In the genomic region with DNA sequence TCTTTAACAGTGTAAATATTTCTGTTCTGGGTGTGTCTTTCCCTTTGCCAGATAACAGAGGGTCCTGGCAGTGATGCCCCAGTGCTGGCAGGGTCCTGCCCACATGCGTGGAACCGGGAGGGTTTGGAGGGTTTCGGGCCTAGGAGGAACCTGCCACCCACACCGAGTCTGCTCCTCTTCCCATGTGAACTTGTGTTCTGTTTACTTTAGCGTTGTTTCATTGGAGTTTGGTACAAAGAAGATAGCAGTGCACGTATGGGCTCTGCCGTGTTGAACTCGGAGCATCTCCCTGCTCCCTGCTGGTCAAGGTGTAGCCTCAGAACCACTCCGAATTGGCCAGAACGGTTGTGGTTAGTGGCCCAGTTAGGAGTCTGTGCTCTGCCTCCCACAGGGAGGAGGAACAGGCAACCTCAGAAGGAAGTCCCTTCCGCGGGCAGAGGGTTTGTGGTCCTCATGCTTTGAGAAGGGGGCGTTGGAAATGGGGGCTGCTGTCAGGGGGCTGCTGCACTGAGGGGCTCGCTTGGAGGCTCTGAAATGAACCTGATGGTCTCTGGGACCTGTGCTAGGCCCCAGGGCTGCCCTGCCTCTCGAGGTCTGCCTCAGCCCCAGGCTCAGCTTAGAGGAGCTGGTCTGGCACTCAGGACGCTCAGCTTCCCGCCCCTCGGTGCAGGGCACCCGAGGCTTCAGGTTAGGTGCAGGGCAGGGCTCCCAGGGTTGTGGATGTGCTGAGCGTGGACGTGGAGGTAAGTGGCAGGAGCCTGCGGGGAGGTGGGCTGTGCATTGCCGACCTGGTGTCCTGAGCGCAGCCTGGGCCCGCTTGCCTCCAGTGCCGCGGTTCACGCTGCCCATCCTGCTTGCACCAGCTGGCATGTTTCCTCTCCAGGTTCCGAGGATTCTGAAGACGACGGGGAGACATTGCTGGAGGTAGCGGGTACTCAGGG, we compare ENCODE assay signal across 21 cellular contexts. TPM values are rescaled to one million over a fixed set of nuclear protein-coding genes. Genes with fewer than 3 reads are reported as not detected.
A peak's percentile ranks its signal among the peaks of the same experiment; 100 is the strongest.
DNase-seq lines count a peak whose midpoint lies in the region; ATAC-seq and TF ChIP-seq lines count a peak whose summit lies in the region.
"Had no signal": no experiment of that assay in that cellular context is flagged by ENCODE, and none has a peak within 500 bp of the region (broad histone marks: within the 10 kb centered on the region; RNA-seq: fewer than 3 reads in every experiment).

No MANE protein-coding gene starts in this region.

- H3K4me3 ChIP-seq in right lobe of liver: no peak overlapping the region
- H3K4me3 ChIP-seq: heart right ventricle, lung, skin epidermis had no signal

- H3K79me2 ChIP-seq in H9 (ENCODE audit: insufficient read depth, low read length): no peaks in the 10 kb centered on the region; the same call in 1 of the 2 replicates

- peak overlapping the region; percentile 77 for H3K27ac ChIP-seq in CD4-positive, alpha-beta T cell (ENCODE audit: low read depth, low read length)
- H3K27ac ChIP-seq in H9 (ENCODE audit: insufficient read length, low read depth, low read length): no peak overlapping the region
- peak overlapping the region in 1 of 3 donors; percentile 62 for H3K27ac ChIP-seq in right lobe of liver

- no peak overlapping the region for H3K14ac ChIP-seq in H9 (ENCODE audit: insufficient read depth, low read length)

- H2AK5ac ChIP-seq in H9 (ENCODE audit: insufficient read length, low read length): no peak overlapping the region

- no CpG with 5 or more reads among the region's 32 CpGs for WGBS in H9 (ENCODE audit: extremely low coverage, insufficient read length, low lambda C conversion rate)
- 46% methylated on average over 7 of the region's 32 CpGs for WGBS in right lobe of liver (ENCODE audit: insufficient coverage, low coverage, low lambda C conversion rate, missing lambda C conversion rate)

- no peak overlapping the region for H3K56ac ChIP-seq in H9 (ENCODE audit: insufficient read length, low read depth, low read length)

- peaks cover 22% of the 10 kb centered on the region for H3K4me1 Mint-ChIP-seq in CD4-positive, alpha-beta T cell (ENCODE audit: low read depth)
- H3K4me1 Mint-ChIP-seq in H9: no peaks in the 10 kb centered on the region
- H3K4me1 Mint-ChIP-seq: B cell had no signal

- no peak overlapping the region for H2BK20ac ChIP-seq in H9 (ENCODE audit: low read depth, low read length, poor library complexity, severe bottlenecking)

- no peak overlapping the region for H2AFZ ChIP-seq in H9 (ENCODE audit: low read length)

- no peak overlapping the region for H2BK120ac ChIP-seq in H9 (ENCODE audit: low read depth, low read length, poor library complexity, severe bottlenecking)

- TF ChIP-seq CTCF in CD4-positive, alpha-beta T cell (IDR thresholded peaks at IDR 0.05): no peak
- TF ChIP-seq CTCF in H9 (conservative IDR thresholded peaks at IDR 0.05) (no peak), right lobe of liver (IDR thresholded peaks at IDR 0.05) (no peak)

- H3K23me2 ChIP-seq in H9 (ENCODE audit: insufficient read length, low read depth, low read length, poor library complexity, severe bottlenecking): no peaks in the 10 kb centered on the region

- H4K5ac ChIP-seq in H9 (ENCODE audit: insufficient read length, low read depth, low read length): no peak overlapping the region

- POLR2A ChIA-PET in CD4-positive, alpha-beta T cell (lab: Charles Lee): interaction anchor here (1.3 to 3.0 kb wide), 3 partner anchors 8 to 27 kb away, joined by 4 to 17 read pairs (median 9); a partner anchor contains a TSS

- H3K9ac ChIP-seq in H9 (ENCODE audit: extremely low read depth, insufficient read length, low read length): no peak overlapping the region

- H3K36me3 ChIP-seq in right lobe of liver: peaks cover 0 to 65% (median 24%) of the 10 kb centered on the region in 4 donors

- peaks cover 74% of the 10 kb centered on the region for H3K36me3 Mint-ChIP-seq in CD4-positive, alpha-beta T cell (ENCODE audit: low read depth)
- H3K36me3 Mint-ChIP-seq in H9 (ENCODE audit: insufficient read depth in 1 of 3, low read depth in 3 of 3): peaks cover 44 to 83% (median 78%) of the 10 kb centered on the region in 3 experiments
- H3K36me3 Mint-ChIP-seq in activated naive CD4-positive, alpha-beta T cell treated with anti-CD3 and anti-CD28 coated beads, Interleukin-2, amount 50 U/mL, for 72 hours: peaks cover 12 to 14% of the 10 kb centered on the region in 2 donors

- peak overlapping the region; percentile 96 for H3K27ac Mint-ChIP-seq in CD4-positive, alpha-beta T cell
- peak overlapping the region in 2 of 3 experiments; percentile 21 to 73; a peak in 2 of 7 replicates for H3K27ac Mint-ChIP-seq in H9
- H3K27ac Mint-ChIP-seq in activated naive CD4-positive, alpha-beta T cell treated with anti-CD3 and anti-CD28 coated beads, Interleukin-2, amount 50 U/mL, for 72 hours: peak overlapping the region; percentile 88 to 90
- H3K27ac Mint-ChIP-seq: B cell had no signal

- no peak overlapping the region for H3T11ph ChIP-seq in H9 (ENCODE audit: low read length)

- H3K23ac ChIP-seq in H9 (ENCODE audit: insufficient read length, low read depth, low read length): no peak overlapping the region

- H3K27me3 ChIP-seq in CD4-positive, alpha-beta T cell (ENCODE audit: control insufficient read depth, insufficient read depth, low read length): no peaks in the 10 kb centered on the region
- H3K27me3 ChIP-seq in H9 (ENCODE audit: insufficient read depth, low read length): no peaks in the 10 kb centered on the region
- no peaks in the 10 kb centered on the region for H3K27me3 ChIP-seq in right lobe of liver
- H3K27me3 ChIP-seq: heart right ventricle had no signal

- no peak overlapping the region for H3K18ac ChIP-seq in H9 (ENCODE audit: insufficient read length, low read depth, low read length)

- no peak overlapping the region for H2BK12ac ChIP-seq in H9 (ENCODE audit: insufficient read length, low read depth, low read length)

- H3K9me3 Mint-ChIP-seq in CD4-positive, alpha-beta T cell: no peaks in the 10 kb centered on the region
- no peaks in the 10 kb centered on the region for H3K9me3 Mint-ChIP-seq in H9
- H3K9me3 Mint-ChIP-seq in activated naive CD4-positive, alpha-beta T cell treated with anti-CD3 and anti-CD28 coated beads, Interleukin-2, amount 50 U/mL, for 72 hours: no peaks in the 10 kb centered on the region

- H3K27me3 Mint-ChIP-seq in CD4-positive, alpha-beta T cell: no peaks in the 10 kb centered on the region
- H3K27me3 Mint-ChIP-seq in H9 (ENCODE audit: low read depth): no peaks in the 10 kb centered on the region
- H3K27me3 Mint-ChIP-seq: B cell had no signal

- TF ChIP-seq POLR2A in right lobe of liver (IDR thresholded peaks at IDR 0.05): no peak

- no peak overlapping the region for H3K4ac ChIP-seq in H9 (ENCODE audit: low read depth, low read length)

- intact Hi-C loops in CD4-positive, alpha-beta T cell (cut with DNase I, micrococcal nuclease): no loop called here
- intact Hi-C loops in right lobe of liver (cut with DNase I): no loop called here

- no peak for DNase-seq in CD4-positive, alpha-beta T cell
- DNase-seq in H9 (no peak), right lobe of liver (no peak), NCI-H1417 (lab: John Stamatoyannopoulos, UW) (no peak), NCI-H748 (lab: John Stamatoyannopoulos, UW; ENCODE audit: unreplicated experiment) (no peak)
- no peak for DNase-seq in activated naive CD4-positive, alpha-beta T cell treated with anti-CD3 and anti-CD28 coated beads, Interleukin-2, amount 50 U/mL, for 72 hours (ENCODE audit: low spot score in 2 of 2)
- DNase-seq in activated CD4-positive, CD25-positive, alpha-beta regulatory T cell (lab: John Stamatoyannopoulos, UW): no peak
- DNase-seq: caudate nucleus; DMS53; effector CD8-positive, alpha-beta T cell; heart right ventricle; KG1; NCI-H1105; NCI-H526 treated with DMSO at 0.1 percent for 48 hours; OCI-M1; posterior cingulate gyrus had no signal

- H3K79me1 ChIP-seq in H9 (ENCODE audit: insufficient read depth, low read depth, low read length, poor library complexity, severe bottlenecking): peaks cover 7% of the 10 kb centered on the region

- no peak overlapping the region for H4K91ac ChIP-seq in H9 (ENCODE audit: insufficient read length, low read depth, low read length)

- H2BK5ac ChIP-seq in H9 (ENCODE audit: insufficient read length, low read length): no peak overlapping the region

- ATAC-seq in CD4-positive, alpha-beta T cell (ENCODE audit: poor library complexity): no peak
- ATAC-seq in activated naive CD4-positive, alpha-beta T cell treated with anti-CD3 and anti-CD28 coated beads, Interleukin-2, amount 50 U/mL, for 72 hours: no peak
- ATAC-seq in right lobe of liver: peak; percentile 52 to 68 (median 58)

- H4K20me1 ChIP-seq in H9 (ENCODE audit: control insufficient read depth, insufficient read depth, insufficient read length): peaks cover 3% of the 10 kb centered on the region

- H3K9me3 ChIP-seq in CD4-positive, alpha-beta T cell (ENCODE audit: control insufficient read depth, low read length): no peaks in the 10 kb centered on the region
- H3K9me3 ChIP-seq in H9 (ENCODE audit: control insufficient read depth, low read depth, low read length) (no peaks in the 10 kb centered on the region), right lobe of liver (no peaks in the 10 kb centered on the region)
- H3K9me3 ChIP-seq: heart right ventricle had no signal

- no peak overlapping the region for H3K4me3 Mint-ChIP-seq in CD4-positive, alpha-beta T cell
- no peak overlapping the region for H3K4me3 Mint-ChIP-seq in H9
- H3K4me3 Mint-ChIP-seq: B cell had no signal

- no peak overlapping the region for H4K8ac ChIP-seq in H9 (replicated peaks; ENCODE audit: insufficient read length, low read depth, low read length)

- H3K4me2 ChIP-seq in H9 (ENCODE audit: insufficient read depth, insufficient read length, low read length): no peak overlapping the region

- CTCF ChIA-PET in CD4-positive, alpha-beta T cell (lab: Charles Lee): no interaction called here

- H2BK15ac ChIP-seq in H9 (ENCODE audit: low read depth, low read length): no peak overlapping the region

- H3K4me1 ChIP-seq in H9 (ENCODE audit: insufficient read depth, low read length) (no peaks in the 10 kb centered on the region), right lobe of liver (peaks cover 0 to 33% (median 20%) of the 10 kb centered on the region in 4 donors)

RNA-seq across cellular contexts. Expression of a gene that starts 10.4 kb away (rescaled TPM):
- 10 to 100 TPM; 37.1 to 37.6 TPM for total RNA-seq in CD4-positive, alpha-beta T cell
- 48.9 and 50.6 TPM in 2 replicates for total RNA-seq in H9 (2021)
- 10 to 100 TPM; 37.3 to 47.1 TPM for total RNA-seq in activated naive CD4-positive, alpha-beta T cell treated with anti-CD3 and anti-CD28 coated beads, Interleukin-2, amount 50 U/mL, for 72 hours
- 10 to 100 TPM; 15.4 to 21.9 (median 20.3) TPM for total RNA-seq in right lobe of liver

RNA-seq across cellular contexts. Expression of a gene that starts 25.9 kb away (rescaled TPM):
- 10 to 100 TPM; 14.1 to 15.7 TPM for total RNA-seq in CD4-positive, alpha-beta T cell
- total RNA-seq in H9 (2021): 26.3 and 30.0 TPM in 2 replicates
- total RNA-seq in activated naive CD4-positive, alpha-beta T cell treated with anti-CD3 and anti-CD28 coated beads, Interleukin-2, amount 50 U/mL, for 72 hours: 10 to 100 TPM; 13.3 to 17.5 TPM
- 10 to 100 TPM; 20.5 to 61.1 (median 39.5) TPM for total RNA-seq in right lobe of liver

RNA-seq across cellular contexts. Expression of a gene that starts 26.1 kb away (rescaled TPM):
- total RNA-seq in CD4-positive, alpha-beta T cell: 10 to 100 TPM in 1 of 2 experiments, 1 to 10 TPM in 1; 8.2 to 10.3 TPM
- total RNA-seq in H9 (2021) (4.2 and 4.7 TPM in 2 replicates), right lobe of liver (10 to 100 TPM in 1 of 6 experiments, 1 to 10 TPM in 5; 4.7 to 14.7 (median 7.9) TPM)
- 1 to 10 TPM; 5.1 to 5.8 TPM for total RNA-seq in activated naive CD4-positive, alpha-beta T cell treated with anti-CD3 and anti-CD28 coated beads, Interleukin-2, amount 50 U/mL, for 72 hours

RNA-seq across cellular contexts. Expression of a gene that starts 29.1 kb away (rescaled TPM):
- total RNA-seq in CD4-positive, alpha-beta T cell: 10 to 100 TPM; 36.5 to 37.7 TPM
- total RNA-seq in H9 (2021) (9.7 and 9.8 TPM in 2 replicates), right lobe of liver (10 to 100 TPM; 27.3 to 72.8 (median 47.7) TPM)
- 100 to 1,000 TPM in 1 of 2 donors, 10 to 100 TPM in 1; 25.3 to 104 TPM for total RNA-seq in activated naive CD4-positive, alpha-beta T cell treated with anti-CD3 and anti-CD28 coated beads, Interleukin-2, amount 50 U/mL, for 72 hours

RNA-seq across cellular contexts. Expression of a gene that starts 38.1 kb away (rescaled TPM):
- not detected for total RNA-seq in CD4-positive, alpha-beta T cell
- 0.46 TPM in 1 of 2 replicates, not detected in the other for total RNA-seq in H9 (2021)
- total RNA-seq in activated naive CD4-positive, alpha-beta T cell treated with anti-CD3 and anti-CD28 coated beads, Interleukin-2, amount 50 U/mL, for 72 hours: not detected
- total RNA-seq in right lobe of liver: 100 to 1,000 TPM in 2 of 6 experiments, 10 to 100 TPM in 4; 59.4 to 162 (median 80.7) TPM
- total RNA-seq: B cell, heart right ventricle, lung, myocyte, SK-MEL-5 had no signal

Comparison
In these comparisons a context has a peak if more than half of its experiments do, and no peak if none do; other contexts are left out.
1. ATAC-seq: peak in right lobe of liver (4 of 4); none in CD4-positive, alpha-beta T cell (single experiment) and activated naive CD4-positive, alpha-beta T cell treated with anti-CD3 and anti-CD28 coated beads, Interleukin-2, amount 50 U/mL, for 72 hours (0 of 2).
2. Peak in every context shown above with its lines, with median percentiles within 50 percentile points of each other: H3K27ac Mint-ChIP-seq.